Comparison of ENCODE assay signal across 1 cellular context in genomic region chr3:45592830-45593707, GRCh38.
TF ChIP-seq lines count a peak whose summit lies in the region.

No MANE protein-coding gene starts in this region.

TF ChIP-seq in HepG2, 621 proteins besides CTCF, POLR2A, EP300 and RAD21 (continued from another document):
- no peak for TF ChIP-seq DRAP1 (CRISPR knock-in tag; IDR thresholded peaks at IDR 0.05)
- TF ChIP-seq MTA3 (CRISPR knock-in tag; IDR thresholded peaks at IDR 0.05): no peak
- no peak; the same call in none of the 2 replicates for TF ChIP-seq GMEB1 (CRISPR knock-in tag; IDR thresholded peaks at IDR 0.05; ENCODE audit: borderline replicate concordance)
- no peak for TF ChIP-seq CSRNP1 (CRISPR knock-in tag; IDR thresholded peaks at IDR 0.05)
- TF ChIP-seq ZNF335 (CRISPR knock-in tag; IDR thresholded peaks at IDR 0.05): no peak
- TF ChIP-seq HNF1A (IDR thresholded peaks at IDR 0.05; ENCODE audit: low read depth): no peak
- 0 out of 2 replicates have a peak, but pooled peaks have one; percentile 22 for TF ChIP-seq HNF1A (CRISPR knock-in tag; IDR thresholded peaks at IDR 0.05; ENCODE audit: borderline replicate concordance)
- no peak for TF ChIP-seq ZBTB25 (CRISPR knock-in tag; IDR thresholded peaks at IDR 0.05)
- no peak for TF ChIP-seq RNF219 (CRISPR knock-in tag; IDR thresholded peaks at IDR 0.05)
- 0 out of 2 replicates have a peak, but pooled peaks have one; percentile 22 for TF ChIP-seq PAXIP1 (CRISPR knock-in tag; conservative IDR thresholded peaks at IDR 0.05)
- TF ChIP-seq RFXANK (CRISPR knock-in tag; IDR thresholded peaks at IDR 0.05): no peak
